Comparison of ENCODE assay signal across 31 cellular contexts in the genomic region with DNA sequence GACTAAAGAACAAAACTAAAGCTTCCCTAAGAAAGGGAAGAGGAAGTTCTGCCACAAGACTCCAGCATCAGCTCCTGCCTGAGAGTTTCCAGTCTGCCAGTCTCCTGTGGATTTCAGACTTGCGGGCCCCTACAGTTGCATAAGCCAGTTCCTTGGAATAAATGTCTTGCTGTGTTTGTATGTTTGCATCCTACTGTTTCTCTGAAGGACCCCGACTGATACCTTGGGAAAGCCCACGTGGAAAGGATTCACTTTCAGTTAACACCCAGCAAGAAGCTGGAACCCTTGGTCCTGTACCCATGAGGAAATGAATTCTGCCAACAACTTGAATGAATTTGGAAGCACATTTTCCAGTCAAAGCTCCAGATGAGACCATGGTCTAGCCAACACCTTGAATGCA.
"Had no signal": no experiment of that assay in that cellular context is flagged by ENCODE, and none has a peak within 500 bp of the region (broad histone marks: within the 10 kb centered on the region; RNA-seq: fewer than 3 reads in every experiment).

No MANE protein-coding gene starts in this region.

- DNase-seq: activated CD4-positive, alpha-beta memory T cell treated with anti-CD3 and anti-CD28 coated beads, Interleukin-2, amount 10 ng/mL, durations not matched to agents 7 days and 5 days; activated CD4-positive, alpha-beta T cell treated with anti-CD3 and anti-CD28 coated beads for 1 hour; activated CD4-positive, alpha-beta T cell treated with anti-CD3 and anti-CD28 coated beads for 48 hours; activated CD4-positive, CD25-positive, alpha-beta regulatory T cell; activated CD8-positive, alpha-beta memory T cell treated with anti-CD3 and anti-CD28 coated beads for 24 hours; activated CD8-positive, alpha-beta memory T cell treated with anti-CD3 and anti-CD28 coated beads, Interleukin-2, amount 10 ng/mL, durations not matched to agents 7 days and 5 days; activated CD8-positive, alpha-beta memory T cell treated with anti-CD3 and anti-CD28 coated beads, Interleukin-2, amount 50 U/mL, for 48 hours; activated effector memory CD4-positive, alpha-beta T cell treated with Interleukin-2 at 50 U/mL for 16 hours; activated naive CD4-positive, alpha-beta T cell treated with anti-CD3 and anti-CD28 coated beads, Interleukin-2, amount 10 ng/mL, durations not matched to agents 7 days and 5 days; activated naive CD8-positive, alpha-beta T cell treated with anti-CD3 and anti-CD28 coated beads, Interleukin-2, amount 50 U/mL, for 24 hours; activated T-cell treated with anti-CD3 and anti-CD28 coated beads, Interleukin-2, amount 50 U/mL, for 48 hours; anterior cingulate cortex; brain microvascular endothelial cell; central memory CD4-positive, alpha-beta T cell; colonic mucosa; KG1; MM.1S; NCI-H1092 treated with DMSO at 0.1 percent for 48 hours; NCI-H1417; NCI-H187 treated with DMSO at 0.1 percent for 48 hours; NCI-H2081; NCI-H345; NCI-H524 treated with DMSO at 0.1 percent for 48 hours; NK-92 treated with Interleukin-12 subunit alpha and Interleukin-12 subunit beta, amount 100 ng/mL, for 24 hours; PC-9; SJCRH30; SW 1271; T-helper 1 cell; T-helper 2 cell; T-helper 9 cell; WERI-Rb-1 had no signal
